ENCODE assay signal across 8 cellular contexts in the genomic region with DNA sequence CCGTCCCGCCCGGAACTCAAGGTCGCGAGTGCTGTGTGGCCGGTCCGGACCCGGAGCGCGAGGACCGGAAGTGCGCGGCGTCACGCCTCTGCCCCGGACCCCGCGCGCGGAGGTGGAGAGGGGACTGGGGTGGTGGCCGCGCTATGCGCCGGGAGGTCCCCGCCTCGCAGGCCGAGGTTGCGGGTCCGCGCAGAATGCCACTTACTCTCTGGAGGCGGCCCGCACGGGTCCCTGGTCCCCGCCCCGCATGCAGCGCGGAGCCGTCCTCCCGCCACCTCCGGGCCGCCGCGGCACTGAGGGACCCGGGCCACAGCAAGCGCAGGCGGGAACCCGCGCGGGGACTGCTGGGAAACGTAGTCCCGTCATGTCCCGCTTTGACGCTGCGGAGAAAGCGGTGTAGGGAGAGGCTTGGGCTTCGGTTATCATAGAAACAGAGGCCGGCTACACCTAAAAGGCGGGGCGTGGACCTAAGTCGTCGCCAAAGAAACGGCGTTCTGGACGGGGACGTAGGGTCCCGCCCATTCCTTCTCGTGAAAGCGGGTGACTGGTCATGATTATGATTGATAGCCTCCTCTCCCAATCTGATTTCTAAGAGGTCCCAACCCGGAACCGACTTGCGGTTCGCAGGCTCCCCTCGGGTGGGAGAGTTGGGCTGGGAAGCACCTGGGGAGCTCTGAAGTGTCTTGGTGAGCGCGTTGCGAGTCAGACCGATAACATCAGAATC. TPM values are rescaled to one million over a fixed set of nuclear protein-coding genes. Genes with fewer than 3 reads are reported as not detected.
DNase-seq lines count a peak whose midpoint lies in the region; ATAC-seq and TF ChIP-seq lines count a peak whose summit lies in the region.

TSS of gene ZNF837 (minus strand) at position 295 of the 724 bp plus-strand sequence. CDS start 11,698 bp downstream, outside the sequence.

- H3K4me2 ChIP-seq in neuronal stem cell (ENCODE audit: insufficient read depth, low read length, poor library complexity, severe bottlenecking) = peak within 1 kb of the TSS; percentile 94

- no peaks in the 10 kb centered on the region for H3K9me3 ChIP-seq in gastroesophageal sphincter
- H3K9me3 ChIP-seq in neuronal stem cell (replicated peaks in 1 of 2; ENCODE audit: control insufficient read depth in 2 of 2, insufficient read depth in 1 of 2, low read depth in 1 of 2, low read length in 2 of 2) = no peaks in the 10 kb centered on the region
- H3K9me3 ChIP-seq in subcutaneous abdominal adipose tissue (ENCODE audit: control insufficient read depth in 5 of 5, low read length in 5 of 5) = no peaks in the 10 kb centered on the region

- peak within 1 kb of the TSS; percentile 41 for H3K14ac ChIP-seq in neuronal stem cell (ENCODE audit: low read length)

- H3K79me1 ChIP-seq in neuronal stem cell (ENCODE audit: low read depth, low read length) = peaks cover 3% of the 10 kb centered on the region

- H2BK12ac ChIP-seq in neuronal stem cell (ENCODE audit: low read length) = no peak within 1 kb of the TSS

- DNase-seq in GM06990 (ENCODE audit: extremely low read depth, insufficient read length) (peak; percentile 98), NB4 (ENCODE audit: low read depth) (peak; percentile 100), SK-N-DZ (ENCODE audit: low spot score) (peak; percentile 99), neuronal stem cell (ENCODE audit: low spot score) (peak; percentile 100)
- peak; percentile 98 for DNase-seq in activated naive CD4-positive, alpha-beta T cell treated with anti-CD3 and anti-CD28 coated beads, Interleukin-2, amount 50 U/mL, for 16 hours

- H3K27ac ChIP-seq in gastroesophageal sphincter = peak within 1 kb of the TSS; percentile 43 to 96 (median 94)
- peak within 1 kb of the TSS; percentile 80 for H3K27ac ChIP-seq in neuronal stem cell (replicated peaks; ENCODE audit: low read length)
- H3K27ac ChIP-seq in subcutaneous abdominal adipose tissue (ENCODE audit: low read depth, low read length) = peak within 1 kb of the TSS; percentile 85

- TF ChIP-seq POLR2A in NB4 (IDR thresholded peaks at IDR 0.05; ENCODE audit: extremely low read depth, insufficient read length) = peak; percentile 74
- TF ChIP-seq POLR2A in gastroesophageal sphincter (IDR thresholded peaks at IDR 0.05) = peak; percentile 90 to 92

- H3K4me1 ChIP-seq in gastroesophageal sphincter (peaks cover 0 to 44% (median 23%) of the 10 kb centered on the region in 3 donors), neuronal stem cell (ENCODE audit: control insufficient read depth in 2 of 2, insufficient read depth in 1 of 2, low read depth in 1 of 2, low read length in 2 of 2) (peaks cover 4 to 14% of the 10 kb centered on the region in 2 donors), subcutaneous abdominal adipose tissue (ENCODE audit: control insufficient read depth in 5 of 5, insufficient read depth in 5 of 5, low read length in 5 of 5) (peaks cover 9 to 32% (median 31%) of the 10 kb centered on the region in 5 donors)

- ATAC-seq in HG02571 (IDR thresholded peaks at IDR 0.05; ENCODE audit: unreplicated experiment) = peak; percentile 78
- peak; percentile 97 for ATAC-seq in gastroesophageal sphincter

- H3K18ac ChIP-seq in neuronal stem cell (ENCODE audit: low read length) = peak within 1 kb of the TSS; percentile 96

- no peak within 1 kb of the TSS for H4K8ac ChIP-seq in neuronal stem cell (ENCODE audit: low read depth, low read length)

- TF ChIP-seq CTCF in GM06990 (IDR thresholded peaks at IDR 0.05; ENCODE audit: insufficient read depth, low read length, poor library complexity, severe bottlenecking) (no peak), NB4 (IDR thresholded peaks at IDR 0.05; ENCODE audit: low read depth, low read length) (no peak), gastroesophageal sphincter (IDR thresholded peaks at IDR 0.05) (peak in 3 of 4 experiments; percentile 23 to 44 (median 27))

- no peak within 1 kb of the TSS for H2AK5ac ChIP-seq in neuronal stem cell (ENCODE audit: low read depth, low read length)

- H3K27me3 ChIP-seq in GM06990 (replicated peaks; ENCODE audit: control insufficient read depth, insufficient read depth, low read length) (no peaks in the 10 kb centered on the region), gastroesophageal sphincter (no peaks in the 10 kb centered on the region), neuronal stem cell (ENCODE audit: control insufficient read depth in 3 of 3, insufficient read depth in 3 of 3, low read depth in 1 of 3, low read length in 3 of 3) (no peaks in the 10 kb centered on the region), subcutaneous abdominal adipose tissue (ENCODE audit: control insufficient read depth in 5 of 5, insufficient read depth in 4 of 5, low read length in 5 of 5) (no peaks in the 10 kb centered on the region)

- peak within 1 kb of the TSS; percentile 89 for H2AFZ ChIP-seq in neuronal stem cell (ENCODE audit: low read length)

- H3K9ac ChIP-seq in neuronal stem cell (ENCODE audit: low read depth, low read length, poor library complexity) (peak within 1 kb of the TSS; percentile 90), subcutaneous abdominal adipose tissue (ENCODE audit: low read length in 5 of 5) (peak within 1 kb of the TSS; percentile 3 to 89 (median 78))

- no peak within 1 kb of the TSS for H2BK15ac ChIP-seq in neuronal stem cell (ENCODE audit: low read length)

- H3K23ac ChIP-seq in neuronal stem cell (ENCODE audit: low read depth, low read length, poor library complexity) = peak within 1 kb of the TSS; percentile 99

- peak within 1 kb of the TSS; percentile 40 for H4K91ac ChIP-seq in neuronal stem cell (ENCODE audit: low read depth, low read length, poor library complexity)

- 0% methylated on average over 6 to 17 of the region's 77 CpGs for WGBS in gastroesophageal sphincter (ENCODE audit: low coverage in 1 of 2), 2 donors
- no CpG with 5 or more reads among the region's 77 CpGs for WGBS in neuronal stem cell (ENCODE audit: extremely low coverage in 2 of 2, insufficient read length in 2 of 2, insufficient replicate concordance in 1 of 2), 2 donors

- H2BK120ac ChIP-seq in neuronal stem cell (ENCODE audit: low read depth, low read length) = no peak within 1 kb of the TSS

- no peak for TF ChIP-seq EP300 in gastroesophageal sphincter (IDR thresholded peaks at IDR 0.05)

- H3K36me3 ChIP-seq in GM06990 (ENCODE audit: control insufficient read depth, insufficient read depth, low read length) (no peaks in the 10 kb centered on the region; the same call in 1 of the 2 replicates), gastroesophageal sphincter (no peaks in the 10 kb centered on the region), neuronal stem cell (replicated peaks in 1 of 2; ENCODE audit: control insufficient read depth in 2 of 2, insufficient read depth in 2 of 2, low read length in 2 of 2) (peaks cover 0 to 2% of the 10 kb centered on the region in 2 donors), subcutaneous abdominal adipose tissue (ENCODE audit: control insufficient read depth in 5 of 5, insufficient read depth in 5 of 5, low read length in 5 of 5) (no peaks in the 10 kb centered on the region)

- no peak within 1 kb of the TSS for H3K4ac ChIP-seq in neuronal stem cell (ENCODE audit: low read length)

- H3K4me3 ChIP-seq in GM06990 (replicated peaks; ENCODE audit: low read depth, low read length) (peak within 1 kb of the TSS; percentile 77), NB4 (ENCODE audit: low read depth, low read length) (peak within 1 kb of the TSS; percentile 75), gastroesophageal sphincter (peak within 1 kb of the TSS; percentile 49 to 87), neuronal stem cell (ENCODE audit: low read length in 2 of 2) (peak within 1 kb of the TSS; percentile 62 to 87), subcutaneous abdominal adipose tissue (ENCODE audit: low read depth in 1 of 5, low read length in 5 of 5) (peak within 1 kb of the TSS; percentile 76 to 91 (median 83))

- H2BK5ac ChIP-seq in neuronal stem cell (ENCODE audit: low read length) = no peak within 1 kb of the TSS

RNA-seq across cellular contexts. Expression of gene ZNF837, which starts in this region (rescaled TPM):
- 2.4 and 4.2 TPM in 2 replicates for polyA plus RNA-seq in SK-N-DZ (2014; cell fraction: cytosol; rRNA removed)
- 1.7 and 5.6 TPM in 2 replicates for polyA plus RNA-seq in SK-N-DZ (2014; cell fraction: nucleus; rRNA removed)
- 1 to 10 TPM in 3 of 4 donors, under 1 TPM in 1; 0.99 to 3.7 (median 2.4) TPM for total RNA-seq in gastroesophageal sphincter
- polyA plus RNA-seq in neuronal stem cell (2013, experiment 1 of 2) = 3.1 TPM
- 3.2 TPM for polyA plus RNA-seq in neuronal stem cell (2013, experiment 2 of 2)

Comparison
In these comparisons a context has a peak if more than half of its experiments do, and no peak if none do; other contexts are left out.
1. Peak in every context shown above with its lines: DNase-seq, ATAC-seq, H3K4me3 ChIP-seq and H3K27ac ChIP-seq.
2. CTCF ChIP-seq: peak in gastroesophageal sphincter (3 of 4); none in GM06990 (single experiment) and NB4 (single experiment).